Comparison of ENCODE assay signal across 9 cellular contexts in genomic region chr17:30922235-30922993, GRCh38. TPM values are rescaled to one million over a fixed set of nuclear protein-coding genes. Genes with fewer than 3 reads are reported as not detected.
A peak's percentile ranks its signal among the peaks of the same experiment; 100 is the strongest.
DNase-seq lines count a peak whose midpoint lies in the region; FAIRE-seq and TF ChIP-seq lines count a peak whose summit lies in the region.
"Had no signal": no experiment of that assay in that cellular context is flagged by ENCODE, and none has a peak within 500 bp of the region (broad histone marks: within the 10 kb centered on the region; RNA-seq: fewer than 3 reads in every experiment).

No MANE protein-coding gene starts in this region.

- H3K4me1 ChIP-seq in adrenal gland (replicated peaks in 1 of 2) = peaks cover 9 to 18% of the 10 kb centered on the region in 2 donors
- no peaks in the 10 kb centered on the region for H3K4me1 ChIP-seq in smooth muscle cell (ENCODE audit: low read depth)

- TF ChIP-seq CTCF in adrenal gland (IDR thresholded peaks at IDR 0.05) = no peak
- TF ChIP-seq CTCF in smooth muscle cell (IDR thresholded peaks at IDR 0.05; ENCODE audit: borderline replicate concordance, insufficient read depth, poor library complexity, severe bottlenecking) = no peak
- no peak for TF ChIP-seq CTCF in D721Med (IDR thresholded peaks at IDR 0.05; ENCODE audit: insufficient read depth, missing control alignments)

- intact Hi-C loops in adrenal gland (cut with DNase I) = no loop called here

- no peak for FAIRE-seq in D721Med (lab: Jason Lieb, UNC)
- FAIRE-seq: G401.6 had no signal

- H3K27ac ChIP-seq in adrenal gland (peak overlapping the region in 4 of 5 donors; percentile 5 to 85 (median 38)), smooth muscle cell (ENCODE audit: low read depth) (no peak overlapping the region)

- TF ChIP-seq POLR2A in adrenal gland (IDR thresholded peaks at IDR 0.05) = no peak

- H3K27me3 ChIP-seq in adrenal gland (peaks cover 11% of the 10 kb centered on the region), smooth muscle cell (ENCODE audit: low read depth) (peaks cover 58% of the 10 kb centered on the region)

- H3K4me3 ChIP-seq in adrenal gland (peak overlapping the region in 2 of 4 donors; percentile 30 to 65), smooth muscle cell (peak overlapping the region; percentile 50)

- H3K9me3 ChIP-seq in adrenal gland (replicated peaks in 1 of 3) (no peaks in the 10 kb centered on the region), smooth muscle cell (replicated peaks; ENCODE audit: low read depth) (no peaks in the 10 kb centered on the region)

- H3K36me3 ChIP-seq in adrenal gland (replicated peaks in 1 of 2) = no peaks in the 10 kb centered on the region
- H3K36me3 ChIP-seq in smooth muscle cell (ENCODE audit: low read depth) = no peaks in the 10 kb centered on the region

- H2AFZ ChIP-seq in smooth muscle cell (ENCODE audit: low read depth) = no peak overlapping the region

- H3F3A ChIP-seq in smooth muscle cell (ENCODE audit: low read depth) = no peaks in the 10 kb centered on the region

- DNase-seq in activated CD4-positive, alpha-beta T cell treated with anti-CD3 and anti-CD28 coated beads for 48 hours = peak; percentile 12
- DNase-seq in activated CD4-positive, alpha-beta T cell treated with anti-CD3 and anti-CD28 coated beads, Interleukin-2, amount 50 U/mL, for 4 hours = no peak
- DNase-seq in adrenal gland = no peak
- DNase-seq in iPS-NIHi7 (ENCODE audit: extremely low spot score) = peak; percentile 36
- DNase-seq in smooth muscle cell (lab: John Stamatoyannopoulos, UW; ENCODE audit: unreplicated experiment) = no peak
- DNase-seq in HuH-7 (ENCODE audit: low spot score) = no peak
- no peak for DNase-seq in D721Med (ENCODE audit: insufficient read length, low spot score)
- no peak for DNase-seq in COLO668 (lab: John Stamatoyannopoulos, UW; ENCODE audit: unreplicated experiment)

- no peaks in the 10 kb centered on the region for H3K79me2 ChIP-seq in smooth muscle cell (ENCODE audit: low read depth)

- H4K20me1 ChIP-seq in smooth muscle cell (ENCODE audit: low read depth) = no peaks in the 10 kb centered on the region

- peak overlapping the region; percentile 87 for H3K4me2 ChIP-seq in smooth muscle cell

- H3K9ac ChIP-seq in smooth muscle cell (ENCODE audit: low read depth) = no peak overlapping the region

- 0 to 4% (median 2%) methylated on average over 7 to 64 of the region's 64 CpGs for WGBS in adrenal gland, 4 donors
- WGBS in smooth muscle cell (ENCODE audit: low lambda C conversion rate) = 10% methylated on average over 47 of the region's 64 CpGs

RNA-seq across cellular contexts. Expression of gene ADAP2, which starts 0.7 kb away (rescaled TPM):
- 10 to 100 TPM; 29.3 to 84.7 (median 42.4) TPM for total RNA-seq in adrenal gland
- polyA plus RNA-seq in adrenal gland = 10 to 100 TPM in 1 of 3 donors, 1 to 10 TPM in 2; 7.8 to 15.7 (median 9.6) TPM
- 0.13 and 0.22 TPM in 2 replicates for total RNA-seq in smooth muscle cell
- 0.43 and 1.8 TPM in 2 replicates for polyA plus RNA-seq in smooth muscle cell

RNA-seq across cellular contexts. Expression of gene TEFM, which starts 16.4 kb away (rescaled TPM):
- total RNA-seq in adrenal gland (10 to 100 TPM in 6 of 8 donors, 1 to 10 TPM in 2; 8.1 to 19.9 (median 12.2) TPM), smooth muscle cell (4.9 and 11.4 TPM in 2 replicates)
- polyA plus RNA-seq in adrenal gland (10 to 100 TPM in 1 of 3 donors, 1 to 10 TPM in 2; 6.1 to 22.0 (median 9.3) TPM), smooth muscle cell (6.1 and 11.0 TPM in 2 replicates)

RNA-seq across cellular contexts. Expression of gene RNF135, which starts 48.4 kb away (rescaled TPM):
- total RNA-seq in adrenal gland = 10 to 100 TPM; 15.7 to 35.6 (median 22.7) TPM
- polyA plus RNA-seq in adrenal gland = 10 to 100 TPM; 11.0 to 23.7 (median 21.6) TPM
- 5.2 and 9.7 TPM in 2 replicates for total RNA-seq in smooth muscle cell
- 17.9 and 25.4 TPM in 2 replicates for polyA plus RNA-seq in smooth muscle cell

Comparison
In these comparisons a context has a peak if more than half of its experiments do, and no peak if none do; other contexts are left out.
1. DNase-seq: peak in activated CD4-positive, alpha-beta T cell treated with anti-CD3 and anti-CD28 coated beads for 48 hours (single experiment) and iPS-NIHi7 (single experiment); none in activated CD4-positive, alpha-beta T cell treated with anti-CD3 and anti-CD28 coated beads, Interleukin-2, amount 50 U/mL, for 4 hours (0 of 2), adrenal gland (0 of 7), smooth muscle cell (single experiment), HuH-7 (single experiment), D721Med (single experiment) and COLO668 (single experiment).
2. RNA of gene ADAP2, which starts 0.7 kb away (total RNA-seq): 29.3 to 84.7 TPM in adrenal gland; 0.13 to 0.22 TPM in smooth muscle cell; every median in the first group is over 10 times any median in the second.